ENCODE assay signal across 17 cellular contexts in the genomic region with DNA sequence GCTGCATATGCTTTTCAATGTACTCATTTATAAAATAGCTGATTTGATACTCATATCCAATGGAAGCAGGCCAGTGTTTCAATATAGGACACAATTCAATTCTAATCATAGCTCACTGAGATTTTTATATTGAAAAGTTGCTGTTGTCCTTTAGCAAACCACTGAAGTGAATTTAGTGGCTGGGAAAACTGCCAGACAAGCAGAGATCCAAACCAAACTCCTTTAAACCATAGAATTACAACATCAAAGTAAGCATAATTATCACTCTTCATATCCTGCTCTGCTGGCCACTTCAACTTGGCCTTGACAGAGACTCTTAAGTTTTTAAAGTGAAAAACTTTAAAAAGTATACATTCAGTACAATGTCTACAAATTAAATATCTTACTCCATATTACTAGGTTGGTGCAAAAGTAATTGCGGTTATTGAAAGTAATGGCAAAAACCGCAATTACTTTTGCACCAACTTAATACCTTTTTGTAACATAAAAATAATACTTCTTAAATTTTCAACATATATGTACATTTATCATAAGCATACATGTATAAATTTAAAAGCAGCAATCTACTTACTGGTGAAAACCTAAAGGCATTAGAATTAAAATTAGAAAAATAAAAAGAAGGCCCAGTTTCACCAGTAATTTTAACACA.
DNase-seq lines count a peak whose midpoint lies in the region; ATAC-seq, FAIRE-seq and TF ChIP-seq lines count a peak whose summit lies in the region.
"Had no signal": no experiment of that assay in that cellular context is flagged by ENCODE, and none has a peak within 500 bp of the region (broad histone marks: within the 10 kb centered on the region; RNA-seq: fewer than 3 reads in every experiment).

No MANE protein-coding gene starts in this region.

- no peak overlapping the region for H3K4me2 ChIP-seq in hepatocyte

- in situ Hi-C loops in gastrocnemius medialis (cut with MboI; ENCODE audit: low sequenced_read_pairs in 4 of 4), result no loop called here

- peak; percentile 10 for DNase-seq in GM04504 (ENCODE audit: low read depth)
- DNase-seq in adipocyte (ENCODE audit: low read depth), result peak; percentile 47
- peak; percentile 6 for DNase-seq in myocyte (ENCODE audit: low read depth)
- DNase-seq in hepatocyte (ENCODE audit: low spot score), result no peak
- no peak for DNase-seq in gastrocnemius medialis
- DNase-seq: AML-193, DMS 273 treated with DMSO at 0.1 percent for 48 hours, GF-D8, HFFc6, Karpas-422, NCI-H2029, NCI-H524, Peyer's patch had no signal

- no peak overlapping the region for H3K9ac ChIP-seq in adipocyte (ENCODE audit: low read length)

- no peak overlapping the region for H2AFZ ChIP-seq in hepatocyte

- no peak for TF ChIP-seq POLR2A in gastrocnemius medialis (IDR thresholded peaks at IDR 0.05)

- H3K36me3 ChIP-seq in adipocyte (ENCODE audit: control insufficient read depth, insufficient read depth, low read length, severe bottlenecking), result no peaks in the 10 kb centered on the region
- no peaks in the 10 kb centered on the region for H3K36me3 ChIP-seq in hepatocyte (replicated peaks; ENCODE audit: insufficient read depth, low read depth)
- H3K36me3 ChIP-seq in gastrocnemius medialis, result no peaks in the 10 kb centered on the region
- H3K36me3 ChIP-seq: Peyer's patch had no signal

- H3K9me3 ChIP-seq in adipocyte (ENCODE audit: control insufficient read depth, low read length) (no peaks in the 10 kb centered on the region), hepatocyte (ENCODE audit: low read depth) (no peaks in the 10 kb centered on the region), gastrocnemius medialis (no peaks in the 10 kb centered on the region)
- H3K9me3 ChIP-seq: Peyer's patch had no signal

- no peaks in the 10 kb centered on the region for H4K20me1 ChIP-seq in hepatocyte (ENCODE audit: insufficient read depth, poor library complexity, severe bottlenecking)

- ATAC-seq in HG02970 (IDR thresholded peaks at IDR 0.05; ENCODE audit: low FRiP score, unreplicated experiment), result no peak
- no peak for ATAC-seq in gastrocnemius medialis
- ATAC-seq: Right ventricle myocardium inferior had no signal

- TF ChIP-seq CTCF in hepatocyte (IDR thresholded peaks at IDR 0.05; ENCODE audit: poor library complexity) (no peak), gastrocnemius medialis (IDR thresholded peaks at IDR 0.05 in 4 of 5, conservative IDR thresholded peaks at IDR 0.05 in 1 of 5) (no peak)

- no peak overlapping the region for H3K27ac ChIP-seq in hepatocyte
- no peak overlapping the region for H3K27ac ChIP-seq in gastrocnemius medialis
- H3K27ac ChIP-seq: Peyer's patch had no signal

- no peaks in the 10 kb centered on the region for H3K4me1 ChIP-seq in adipocyte (ENCODE audit: control insufficient read depth, insufficient read depth, low read length)
- no peaks in the 10 kb centered on the region for H3K4me1 ChIP-seq in hepatocyte (ENCODE audit: insufficient read depth)
- H3K4me1 ChIP-seq in gastrocnemius medialis, result no peaks in the 10 kb centered on the region
- H3K4me1 ChIP-seq: Peyer's patch had no signal

- no peaks in the 10 kb centered on the region for H3K9me2 ChIP-seq in hepatocyte (replicated peaks; ENCODE audit: insufficient read depth)

- H3K4me3 ChIP-seq in adipocyte (ENCODE audit: low read length), result no peak overlapping the region
- H3K4me3 ChIP-seq in hepatocyte, result no peak overlapping the region
- no peak overlapping the region for H3K4me3 ChIP-seq in gastrocnemius medialis
- H3K4me3 ChIP-seq: Peyer's patch had no signal

- intact Hi-C loops in gastrocnemius medialis (cut with DNase I; ENCODE audit: low total_unique reads), result no loop called here

- no peaks in the 10 kb centered on the region for H3K79me2 ChIP-seq in hepatocyte

- H3K27me3 ChIP-seq in adipocyte (replicated peaks; ENCODE audit: control insufficient read depth, insufficient read depth, low read length) (no peaks in the 10 kb centered on the region), hepatocyte (no peaks in the 10 kb centered on the region), gastrocnemius medialis (no peaks in the 10 kb centered on the region)
- H3K27me3 ChIP-seq: Peyer's patch had no signal

- peak; percentile 38 for FAIRE-seq in colon (lab: Jason Lieb, UNC)
- FAIRE-seq: H54 had no signal

- WGBS in hepatocyte (ENCODE audit: low lambda C conversion rate, missing lambda C conversion rate), result 96% methylated on average over 2 of the region's 2 CpGs

Comparison
In these comparisons a context has a peak if more than half of its experiments do, and no peak if none do; other contexts are left out.
1. DNase-seq: peak in GM04504 (single experiment), adipocyte (single experiment) and myocyte (single experiment); none in hepatocyte (single experiment) and gastrocnemius medialis (0 of 2).